8 cellular contexts compared by ENCODE assay signal in genomic region chr7:151409555-151410404, GRCh38. TPM values are rescaled to one million over a fixed set of nuclear protein-coding genes. Genes with fewer than 3 reads are reported as not detected.
DNase-seq lines count a peak whose midpoint lies in the region; ATAC-seq, FAIRE-seq and TF ChIP-seq lines count a peak whose summit lies in the region.

Gene WDR86, minus strand, starts transcription at chr7:151410038. Its CDS starts 449 bp downstream, at chr7:151409589.

- peaks cover 2% of the 10 kb centered on the region for H3K36me3 Mint-ChIP-seq in T-helper 1 cell treated with Interleukin-12 subunit alpha and Interleukin-12 subunit beta and Interleukin-4 antibody, amounts not matched to agents 30 μg/mL and 1 μg/mL, for 36 hours (ENCODE audit: low read depth)

- 4 to 5% methylated on average over 67 to 90 of the region's 90 CpGs for WGBS in pancreas, 2 donors

- H3K4me3 Mint-ChIP-seq in T-helper 1 cell treated with Interleukin-12 subunit alpha and Interleukin-12 subunit beta and Interleukin-4 antibody, amounts not matched to agents 30 μg/mL and 1 μg/mL, for 36 hours = peak within 1 kb of the TSS; percentile 57

- H3K9me3 ChIP-seq in pancreas = no peaks in the 10 kb centered on the region

- peaks cover 0 to 5% (median 2%) of the 10 kb centered on the region in 4 donors for H3K27me3 ChIP-seq in pancreas

- no peak within 1 kb of the TSS for H3K27ac Mint-ChIP-seq in T-helper 1 cell treated with Interleukin-12 subunit alpha and Interleukin-12 subunit beta and Interleukin-4 antibody, amounts not matched to agents 30 μg/mL and 1 μg/mL, for 36 hours

- H3K27me3 Mint-ChIP-seq in T-helper 1 cell treated with Interleukin-12 subunit alpha and Interleukin-12 subunit beta and Interleukin-4 antibody, amounts not matched to agents 30 μg/mL and 1 μg/mL, for 36 hours (ENCODE audit: low read depth) = peaks cover 60% of the 10 kb centered on the region

- H3K9me3 Mint-ChIP-seq in T-helper 1 cell treated with Interleukin-12 subunit alpha and Interleukin-12 subunit beta and Interleukin-4 antibody, amounts not matched to agents 30 μg/mL and 1 μg/mL, for 36 hours = no peaks in the 10 kb centered on the region

- FAIRE-seq in D721Med (lab: Jason Lieb, UNC) (no peak), pancreas (lab: Jason Lieb, UNC) (no peak)

- H3K4me1 ChIP-seq in pancreas = peaks cover 0 to 6% (median 0%) of the 10 kb centered on the region in 3 donors

- no peak within 1 kb of the TSS for H3K27ac ChIP-seq in pancreas

- no peaks in the 10 kb centered on the region for H3K36me3 ChIP-seq in pancreas

- TF ChIP-seq CTCF in D721Med (IDR thresholded peaks at IDR 0.05; ENCODE audit: insufficient read depth, missing control alignments) = no peak
- TF ChIP-seq CTCF in fibroblast of mammary gland (conservative IDR thresholded peaks at IDR 0.05; ENCODE audit: control insufficient read depth, insufficient read depth, low read depth, low read length) = no peak
- no peak for TF ChIP-seq CTCF in pancreas (IDR thresholded peaks at IDR 0.05)

- peak within 1 kb of the TSS; percentile 23 for H3K4me3 ChIP-seq in fibroblast of mammary gland (ENCODE audit: control insufficient read depth, low read depth, low read length)
- peak within 1 kb of the TSS in 3 of 4 donors; percentile 11 to 50 (median 27) for H3K4me3 ChIP-seq in pancreas

- intact Hi-C loops in pancreas (cut with DNase I) = no loop called here

- DNase-seq in D721Med (ENCODE audit: insufficient read length, low spot score) = peak; percentile 34
- no peak for DNase-seq in fibroblast of mammary gland (ENCODE audit: low read depth)
- peak in 2 of 6 donors; percentile 61 to 71 for DNase-seq in pancreas
- DNase-seq in stimulated activated CD4-positive, alpha-beta T cell treated with anti-CD3 and anti-CD28 coated beads, Interleukin-4, amount 100 ng/mL, for 24 hours = no peak
- no peak for DNase-seq in NCI-H187 treated with DMSO at 0.1 percent for 48 hours (lab: John Stamatoyannopoulos, UW)

- peaks cover 11% of the 10 kb centered on the region for H3K4me1 Mint-ChIP-seq in T-helper 1 cell treated with Interleukin-12 subunit alpha and Interleukin-12 subunit beta and Interleukin-4 antibody, amounts not matched to agents 30 μg/mL and 1 μg/mL, for 36 hours (ENCODE audit: low read depth)

- ATAC-seq in pancreas = peak in 3 of 4 donors; percentile 36 to 55 (median 49)
- no peak for ATAC-seq in HG02798 (IDR thresholded peaks at IDR 0.05; ENCODE audit: poor library complexity, unreplicated experiment)
- ATAC-seq in HG03280 (IDR thresholded peaks at IDR 0.05; ENCODE audit: unreplicated experiment) = no peak

RNA-seq across cellular contexts. Expression of gene WDR86, which starts in this region (rescaled TPM):
- 1 to 10 TPM in 3 of 6 donors, under 1 TPM in 3; 0.28 to 1.7 (median 0.90) TPM for total RNA-seq in pancreas
- polyA plus RNA-seq in pancreas = 1 to 10 TPM in 1 of 2 donors, under 1 TPM in 1; 0.99 to 1.7 TPM

Comparison
In these comparisons a context has a peak if more than half of its experiments do, and no peak if none do; other contexts are left out.
1. ATAC-seq: peak in pancreas (3 of 4); none in HG02798 (single experiment) and HG03280 (single experiment).